In the genomic region with DNA sequence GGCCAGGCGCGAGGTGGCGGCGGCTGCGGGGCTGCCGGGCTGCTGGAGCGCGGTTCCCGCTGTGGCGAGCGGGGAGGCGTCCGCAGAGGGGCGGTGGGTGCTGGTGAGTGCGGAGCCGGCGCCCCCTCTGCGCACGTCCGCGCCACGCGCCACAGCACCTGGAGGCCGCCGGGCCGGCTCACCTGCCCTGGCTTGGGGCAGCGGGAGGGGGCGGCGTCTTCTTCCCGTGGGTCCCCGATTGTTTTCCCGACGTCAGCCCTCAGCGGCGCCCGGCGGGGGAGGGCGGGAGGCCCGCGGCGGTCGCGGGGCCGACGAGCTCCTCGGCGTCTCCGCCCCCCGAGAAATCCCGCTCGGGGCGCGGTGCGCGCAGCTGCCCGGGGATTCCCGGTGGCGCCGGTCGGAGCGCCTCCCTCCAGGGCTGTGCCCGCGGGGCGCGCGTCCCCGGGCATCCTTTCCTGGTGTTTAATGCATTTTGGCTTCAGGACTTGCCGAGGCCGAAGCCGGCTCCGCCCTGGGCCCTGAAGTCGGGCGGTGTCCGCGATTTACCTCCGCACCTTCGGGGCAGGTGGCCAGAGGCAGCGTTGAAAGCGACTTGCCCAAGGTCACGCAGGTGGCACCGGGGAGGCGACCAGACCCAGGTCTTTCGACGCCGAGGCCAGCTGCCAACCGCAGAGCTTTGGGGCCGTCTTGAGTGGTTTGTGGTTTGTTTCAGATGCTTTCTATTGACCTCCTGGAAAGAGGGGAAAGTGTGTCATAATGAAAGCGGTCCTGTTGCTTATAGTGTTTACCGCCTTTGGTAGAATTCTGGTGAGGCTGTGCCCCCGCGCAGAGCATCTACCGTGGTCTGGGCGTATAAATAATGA, we compare ENCODE assay signal across 8 cellular contexts. TPM values are rescaled to one million over a fixed set of nuclear protein-coding genes. Genes with fewer than 3 reads are reported as not detected.
DNase-seq lines count a peak whose midpoint lies in the region; FAIRE-seq and TF ChIP-seq lines count a peak whose summit lies in the region.

No MANE protein-coding gene starts in this region.

- H3K9ac ChIP-seq in kidney (ENCODE audit: low read length in 2 of 2), result peak overlapping the region; percentile 81 to 91

- peaks cover 5 to 8% of the 10 kb centered on the region in 2 donors for H3K4me1 ChIP-seq in kidney (ENCODE audit: control insufficient read depth in 1 of 2, insufficient read depth in 1 of 2, low read depth in 1 of 2, low read length in 2 of 2)

- no peak for TF ChIP-seq CTCF in cardiac fibroblast (IDR thresholded peaks at IDR 0.05; ENCODE audit: low read depth, low read length)
- no peak for TF ChIP-seq CTCF in kidney (IDR thresholded peaks at IDR 0.05; ENCODE audit: borderline replicate concordance, extremely low read depth, insufficient read depth)

- peak; percentile 18 for DNase-seq in GM04504 (ENCODE audit: low read depth)
- peak; percentile 39 for DNase-seq in GOT3 (lab: John Stamatoyannopoulos, UW)
- peak; percentile 55 for DNase-seq in LoVo (ENCODE audit: low spot score)
- peak; percentile 33 for DNase-seq in activated CD4-positive, CD25-positive, alpha-beta regulatory T cell treated with anti-CD3 and anti-CD28 coated beads, Interleukin-2, amount 50 U/mL, for 16 hours (ENCODE audit: low read depth, low spot score)
- DNase-seq in cardiac fibroblast (ENCODE audit: low read depth in 2 of 2), result peak; percentile 57 to 60
- DNase-seq in kidney, result peak; percentile 90
- peak; percentile 39 to 57 (median 47) for DNase-seq in stimulated activated CD4-positive, alpha-beta T cell treated with anti-CD3 and anti-CD28 coated beads, Interleukin-12 subunit alpha, Interleukin-12 subunit beta, amount 100 ng/mL, for 48 hours (ENCODE audit: low read depth in 2 of 3, low spot score in 1 of 3)
- DNase-seq in NCI-H446 treated with DMSO at 0.1 percent for 48 hours (lab: John Stamatoyannopoulos, UW), result no peak

- H3K4me3 ChIP-seq in cardiac fibroblast (replicated peaks in 1 of 2; ENCODE audit: low read depth in 2 of 2, low read length in 2 of 2) (peak overlapping the region; percentile 88 to 91), kidney (ENCODE audit: low read length in 2 of 2) (peak overlapping the region; percentile 84 to 90)

- peak overlapping the region; percentile 91 to 97 for H3K27ac ChIP-seq in kidney (ENCODE audit: low read depth in 2 of 2, low read length in 2 of 2)

- FAIRE-seq in kidney (lab: Jason Lieb, UNC), result no peak

- no peaks in the 10 kb centered on the region for H3K9me3 ChIP-seq in kidney (ENCODE audit: control insufficient read depth in 1 of 2, low read length in 2 of 2)

- intact Hi-C loops in kidney (cut with DNase I), result no loop called here

- H3K36me3 ChIP-seq in kidney (ENCODE audit: control insufficient read depth in 1 of 2, insufficient read depth in 2 of 2, low read length in 2 of 2), result no peaks in the 10 kb centered on the region

RNA-seq across cellular contexts. Expression of a gene that starts 0.6 kb away (rescaled TPM):
- total RNA-seq in kidney, result 168 TPM
- 19.5 TPM for polyA plus RNA-seq in kidney (ENCODE audit: insufficient read depth, low read depth, low replicate concordance)
